In genomic region chr5:50711280-50711679, GRCh38 we compare ENCODE assay signal across 8 cellular contexts. TPM values are rescaled to one million over a fixed set of nuclear protein-coding genes. Genes with fewer than 3 reads are reported as not detected.
A peak's percentile ranks its signal among the peaks of the same experiment; 100 is the strongest.
DNase-seq lines count a peak whose midpoint lies in the region; ATAC-seq and TF ChIP-seq lines count a peak whose summit lies in the region.

No MANE protein-coding gene starts in this region.

- 21 to 36% (median 33%) methylated on average over 2 of the region's 2 CpGs for WGBS in psoas muscle, 3 donors

- TF ChIP-seq CTCF in GM10248 (IDR thresholded peaks at IDR 0.05; ENCODE audit: control extremely low read depth, extremely low read depth, low read depth, missing control alignments): no peak
- no peak for TF ChIP-seq CTCF in epithelial cell of proximal tubule (conservative IDR thresholded peaks at IDR 0.05; ENCODE audit: low read depth, low read length)
- no peak for TF ChIP-seq CTCF in psoas muscle (IDR thresholded peaks at IDR 0.05)

- H3K27ac ChIP-seq in psoas muscle: no peak overlapping the region

- ATAC-seq in GM21529 (IDR thresholded peaks at IDR 0.05; ENCODE audit: unreplicated experiment) (peak; percentile 97), psoas muscle (no peak)

- DNase-seq in GM10248 (ENCODE audit: extremely low spot score) (peak; percentile 47), epithelial cell of proximal tubule (ENCODE audit: low read depth) (no peak), psoas muscle (no peak), NCI-H1105 treated with DMSO at 0.1 percent for 48 hours (lab: John Stamatoyannopoulos, UW) (no peak)
- DNase-seq in activated CD4-positive, CD25-positive, alpha-beta regulatory T cell treated with anti-CD3 and anti-CD28 coated beads, Interleukin-2, amount 50 U/mL, for 16 hours (ENCODE audit: low read depth, low spot score): peak; percentile 13
- peak; percentile 6 to 21 for DNase-seq in stimulated activated CD4-positive, alpha-beta T cell treated with anti-CD3 and anti-CD28 coated beads, Interleukin-15, amount 100 ng/mL, for 1 hour (ENCODE audit: low read depth in 1 of 2, low spot score in 1 of 2)

- no peaks in the 10 kb centered on the region for H3K4me1 ChIP-seq in psoas muscle

- peak overlapping the region; percentile 20 for H3K4me3 ChIP-seq in epithelial cell of proximal tubule (ENCODE audit: low read depth, low read length)
- H3K4me3 ChIP-seq in psoas muscle: no peak overlapping the region

- CTCF ChIA-PET in GM10248 (lab: Yijun Ruan, JAX): interaction anchor here (0.9 kb wide), 1 partner anchor 30 kb away, joined by 3 read pairs; no protein-coding TSS in a partner anchor

- no peaks in the 10 kb centered on the region for H3K27me3 ChIP-seq in psoas muscle (ENCODE audit: insufficient read depth in 3 of 3, low read length in 2 of 3)

- H3K9me3 ChIP-seq in psoas muscle: no peaks in the 10 kb centered on the region

- no peak for TF ChIP-seq RAD21 in Ishikawa (IDR thresholded peaks at IDR 0.05; ENCODE audit: low read depth)

- TF ChIP-seq EP300 in Ishikawa (IDR thresholded peaks at IDR 0.05; ENCODE audit: borderline replicate concordance): no peak

- H3K36me3 ChIP-seq in psoas muscle (ENCODE audit: insufficient read depth in 1 of 2, low read depth in 1 of 2): no peaks in the 10 kb centered on the region

- intact Hi-C loops in psoas muscle (cut with DNase I): no loop called here

- POLR2A ChIA-PET in GM10248 (lab: Yijun Ruan, JAX): no interaction called here

TF ChIP-seq in Ishikawa, 13 proteins besides CTCF, POLR2A, EP300 and RAD21:
- TF ChIP-seq TCF12 (IDR thresholded peaks at IDR 0.05; ENCODE audit: low read depth): no peak
- TF ChIP-seq, protein P1, sequence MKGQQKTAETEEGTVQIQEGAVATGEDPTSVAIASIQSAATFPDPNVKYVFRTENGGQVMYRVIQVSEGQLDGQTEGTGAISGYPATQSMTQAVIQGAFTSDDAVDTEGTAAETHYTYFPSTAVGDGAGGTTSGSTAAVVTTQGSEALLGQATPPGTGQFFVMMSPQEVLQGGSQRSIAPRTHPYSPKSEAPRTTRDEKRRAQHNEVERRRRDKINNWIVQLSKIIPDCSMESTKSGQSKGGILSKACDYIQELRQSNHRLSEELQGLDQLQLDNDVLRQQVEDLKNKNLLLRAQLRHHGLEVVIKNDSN (IDR thresholded peaks at IDR 0.05): peak; percentile 53
- TF ChIP-seq MAX (IDR thresholded peaks at IDR 0.05): no peak
- no peak for TF ChIP-seq TAF1 (IDR thresholded peaks at IDR 0.05; ENCODE audit: low read depth)
- TF ChIP-seq ZBTB7A (IDR thresholded peaks at IDR 0.05; ENCODE audit: low read depth): no peak
- no peak for TF ChIP-seq FOXM1 (IDR thresholded peaks at IDR 0.05; ENCODE audit: borderline replicate concordance, low read depth)
- TF ChIP-seq YY1 (IDR thresholded peaks at IDR 0.05; ENCODE audit: low read depth): no peak
- TF ChIP-seq CREB1 (IDR thresholded peaks at IDR 0.05; ENCODE audit: low read depth): no peak

RNA-seq across cellular contexts. Expression of gene PARP8, which starts 44.8 kb away (rescaled TPM):
- 5.2 and 8.8 TPM in 2 replicates for total RNA-seq in epithelial cell of proximal tubule
- 1 to 10 TPM; 1.5 to 4.7 (median 2.4) TPM for total RNA-seq in psoas muscle
- under 1 TPM; 0.52 to 0.61 (median 0.55) TPM for polyA plus RNA-seq in psoas muscle

Comparison
In these comparisons a context has a peak if more than half of its experiments do, and no peak if none do; other contexts are left out.
1. DNase-seq: peak in GM10248 (single experiment), activated CD4-positive, CD25-positive, alpha-beta regulatory T cell treated with anti-CD3 and anti-CD28 coated beads, Interleukin-2, amount 50 U/mL, for 16 hours (single experiment) and stimulated activated CD4-positive, alpha-beta T cell treated with anti-CD3 and anti-CD28 coated beads, Interleukin-15, amount 100 ng/mL, for 1 hour (2 of 2); none in epithelial cell of proximal tubule (single experiment), psoas muscle (0 of 2) and NCI-H1105 treated with DMSO at 0.1 percent for 48 hours (single experiment).